ENCODE assay signal across 24 cellular contexts in genomic region chr10:25425776-25426175, GRCh38.
"Had no signal": no experiment of that assay in that cellular context is flagged by ENCODE, and none has a peak within 500 bp of the region (broad histone marks: within the 10 kb centered on the region; RNA-seq: fewer than 3 reads in every experiment).

No MANE protein-coding gene starts in this region.

- H3K4me1 ChIP-seq: colonic mucosa, esophagus muscularis mucosa, esophagus squamous epithelium, foreskin keratinocyte, gastrocnemius medialis, gastroesophageal sphincter, heart left ventricle, heart right ventricle had no signal

- H3K27me3 Mint-ChIP-seq: dendritic cell treated with granulocyte-macrophage colony-stimulating factor and Interleukin-4, amounts not matched to agents 40 ng/mL and 50 ng/mL, for 4 days; effector memory CD8-positive, alpha-beta T cell had no signal

- H3K4me3 Mint-ChIP-seq: dendritic cell treated with granulocyte-macrophage colony-stimulating factor and Interleukin-4, amounts not matched to agents 40 ng/mL and 50 ng/mL, for 4 days; effector memory CD8-positive, alpha-beta T cell; endodermal cell had no signal

- H3K4me3 ChIP-seq: colonic mucosa, coronary artery, esophagus muscularis mucosa, esophagus squamous epithelium, gastrocnemius medialis, gastroesophageal sphincter, heart left ventricle, heart right ventricle had no signal

- DNase-seq: colonic mucosa; cortex of kidney; dermis blood vessel endothelial cell; effector CD4-positive, alpha-beta T cell; effector CD8-positive, alpha-beta T cell; effector memory CD4-positive, alpha-beta T cell; effector memory CD8-positive, alpha-beta T cell; endodermal cell; erythroblast; esophagus squamous epithelium; foreskin fibroblast; foreskin keratinocyte; foreskin melanocyte; gastrocnemius medialis; glutamatergic neuron; head of caudate nucleus; heart left ventricle; heart right ventricle had no signal

- ATAC-seq: effector memory CD8-positive, alpha-beta T cell; esophagus mucosa; foreskin keratinocyte; gastrocnemius medialis; gastroesophageal sphincter; heart left ventricle; heart right ventricle had no signal

- H3K27ac ChIP-seq: colonic mucosa, coronary artery, epithelial cell of prostate, esophagus muscularis mucosa, esophagus squamous epithelium, foreskin keratinocyte, gastrocnemius medialis, gastroesophageal sphincter, heart left ventricle, heart right ventricle had no signal

- H3K27me3 ChIP-seq: colonic mucosa, esophagus muscularis mucosa, esophagus squamous epithelium, foreskin keratinocyte, gastrocnemius medialis, gastroesophageal sphincter, heart left ventricle, heart right ventricle had no signal

- H3K27ac Mint-ChIP-seq: dendritic cell treated with granulocyte-macrophage colony-stimulating factor and Interleukin-4, amounts not matched to agents 40 ng/mL and 50 ng/mL, for 4 days; effector memory CD8-positive, alpha-beta T cell; endodermal cell had no signal

- H3K36me3 ChIP-seq: colonic mucosa, esophagus muscularis mucosa, esophagus squamous epithelium, gastrocnemius medialis, gastroesophageal sphincter, heart left ventricle, heart right ventricle had no signal

- H3K9me3 ChIP-seq: colonic mucosa, esophagus muscularis mucosa, esophagus squamous epithelium, gastrocnemius medialis had no signal
